Comparison of ENCODE assay signal across 8 cellular contexts in the genomic region with DNA sequence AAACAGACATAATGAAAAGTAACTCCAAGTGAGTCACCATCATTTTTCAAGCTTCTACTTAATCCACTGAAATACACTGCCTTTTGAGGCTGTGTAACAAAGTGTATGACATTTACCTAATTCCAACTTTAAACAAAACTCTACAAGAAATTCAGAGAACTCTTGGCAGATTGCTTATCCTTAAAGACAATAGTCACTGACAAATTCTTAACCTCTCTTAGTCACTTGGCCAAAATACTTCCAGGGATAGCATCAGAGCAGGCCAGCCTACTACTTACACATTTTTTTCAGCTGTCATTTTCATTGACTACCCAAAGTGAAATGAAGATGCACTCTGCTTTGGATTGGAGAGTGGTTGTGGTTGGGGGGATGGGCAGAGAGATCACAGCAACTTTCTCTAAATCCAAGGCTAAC. TPM values are rescaled to one million over a fixed set of nuclear protein-coding genes. Genes with fewer than 3 reads are reported as not detected.
DNase-seq lines count a peak whose midpoint lies in the region; ATAC-seq, FAIRE-seq and TF ChIP-seq lines count a peak whose summit lies in the region.
"Had no signal": no experiment of that assay in that cellular context is flagged by ENCODE, and none has a peak within 500 bp of the region (broad histone marks: within the 10 kb centered on the region; RNA-seq: fewer than 3 reads in every experiment).

No MANE protein-coding gene starts in this region.

- H3K36me3 ChIP-seq in IMR-90 (ENCODE audit: control insufficient read depth, insufficient read depth, low read length) (peaks cover 23% of the 10 kb centered on the region), K562 (ENCODE audit: control insufficient read depth, insufficient read depth, low read length) (no peaks in the 10 kb centered on the region), HepG2 (replicated peaks in 1 of 2; ENCODE audit: control insufficient read depth in 1 of 2, insufficient read depth in 2 of 2, low read length in 2 of 2) (peaks cover 8 to 38% of the 10 kb centered on the region in 2 experiments), tibial artery (peaks cover 0 to 6% (median 0%) of the 10 kb centered on the region in 3 donors)

- H2AFZ ChIP-seq in IMR-90 (replicated peaks; ENCODE audit: low read length, poor library complexity) (no peak overlapping the region), K562 (ENCODE audit: low read depth, low read length) (no peak overlapping the region), HepG2 (ENCODE audit: low read length) (no peak overlapping the region)

- peaks cover 11% of the 10 kb centered on the region for H3K27me3 Mint-ChIP-seq in glutamatergic neuron (ENCODE audit: unreplicated experiment)

- no peak overlapping the region for H2AK9ac ChIP-seq in IMR-90 (replicated peaks; ENCODE audit: low read depth, low read length, poor library complexity)

- H3K4me2 ChIP-seq in IMR-90 (ENCODE audit: low read depth, low read length) (peak overlapping the region; percentile 74), K562 (ENCODE audit: insufficient read depth, low read length) (no peak overlapping the region), HepG2 (ENCODE audit: low read depth, low read length) (peak overlapping the region; percentile 85)

- H2BK5ac ChIP-seq in IMR-90 (ENCODE audit: low read depth, low read length, poor library complexity, severe bottlenecking), result peak overlapping the region; percentile 32

- H3K36me3 Mint-ChIP-seq in glutamatergic neuron (ENCODE audit: unreplicated experiment), result no peaks in the 10 kb centered on the region

- H4K20me1 ChIP-seq in IMR-90 (ENCODE audit: insufficient read depth, low read length) (peaks cover 64% of the 10 kb centered on the region), K562 (replicated peaks; ENCODE audit: control insufficient read depth, insufficient read depth, low read length) (no peaks in the 10 kb centered on the region), HepG2 (ENCODE audit: insufficient read depth, low read length) (peaks cover 51% of the 10 kb centered on the region)

- H3K4me3 Mint-ChIP-seq in glutamatergic neuron (ENCODE audit: unreplicated experiment), result no peak overlapping the region

- H4K8ac ChIP-seq in IMR-90 (ENCODE audit: low read depth in 2 of 2, low read length in 2 of 2), result no peak overlapping the region

- peak; percentile 75 for DNase-seq in IMR-90
- no peak for DNase-seq in K562 (ENCODE audit: extremely low read depth in 1 of 4, low spot score in 3 of 4)
- DNase-seq in HepG2 (ENCODE audit: low spot score), result no peak
- no peak for DNase-seq in tibial artery
- DNase-seq in NCI-H345 treated with DMSO at 0.1 percent for 48 hours (lab: John Stamatoyannopoulos, UW; ENCODE audit: unreplicated experiment), result no peak
- no peak for DNase-seq in glutamatergic neuron
- DNase-seq: NCI-H1105 had no signal

- intact Hi-C loops in IMR-90 (cut with micrococcal nuclease) (no loop called here), K562 (cut with micrococcal nuclease) (no loop called here), HepG2 (cut with micrococcal nuclease; ENCODE audit: unreplicated experiment) (no loop called here), tibial artery (cut with DNase I; ENCODE audit: low total_unique reads) (loop anchor here (10.0 kb wide), 1 partner anchor 269 kb away; no protein-coding TSS in a partner anchor)

- peaks cover 11 to 70% of the 10 kb centered on the region in 2 experiments; a peak in 3 of 4 replicates for H3K79me1 ChIP-seq in IMR-90 (ENCODE audit: low read depth in 1 of 2, low read length in 2 of 2)

- H4K91ac ChIP-seq in IMR-90 (ENCODE audit: insufficient read depth, low read depth, low read length), result no peak overlapping the region

- dilution Hi-C loops in IMR-90 (cut with HindIII; ENCODE audit: low sequenced_read_pairs, unreplicated experiment), result no loop called here

- H3K4me3 ChIP-seq in IMR-90 (ENCODE audit: insufficient read depth, low read depth, low read length) (peak overlapping the region; percentile 27), K562 (no peak overlapping the region), HepG2 (replicated peaks in 1 of 3; ENCODE audit: insufficient read depth in 1 of 3, low read depth in 2 of 3, low read length in 3 of 3) (peak overlapping the region; percentile 51 to 94 (median 92)), tibial artery (peak overlapping the region; percentile 71 to 76)

- H3K9me3 ChIP-seq in IMR-90 (ENCODE audit: control insufficient read depth, insufficient read depth, low read length) (no peaks in the 10 kb centered on the region), K562 (replicated peaks; ENCODE audit: control insufficient read depth, insufficient read depth, low read depth, low read length) (no peaks in the 10 kb centered on the region), HepG2 (ENCODE audit: low read length) (no peaks in the 10 kb centered on the region), tibial artery (no peaks in the 10 kb centered on the region)

- ATAC-seq in IMR-90 (ENCODE audit: low read depth), result no peak
- ATAC-seq in K562, result no peak
- ATAC-seq in HepG2, result no peak
- ATAC-seq in GM18511 (IDR thresholded peaks at IDR 0.05; ENCODE audit: unreplicated experiment), result no peak

- TF ChIP-seq EP300 in K562 (IDR thresholded peaks at IDR 0.05; ENCODE audit: low read length) (no peak), HepG2 (IDR thresholded peaks at IDR 0.05; ENCODE audit: low read depth in 2 of 2, low read length in 2 of 2) (no peak), HepG2 (CRISPR knock-in tag; IDR thresholded peaks at IDR 0.05; ENCODE audit: borderline replicate concordance) (no peak)

- H3K9me1 ChIP-seq in IMR-90 (ENCODE audit: insufficient read depth, low read length), result peaks cover 9% of the 10 kb centered on the region
- no peaks in the 10 kb centered on the region for H3K9me1 ChIP-seq in K562 (ENCODE audit: control insufficient read depth, insufficient read depth, low read length)

- peaks cover 6% of the 10 kb centered on the region for H3K9me3 Mint-ChIP-seq in glutamatergic neuron (ENCODE audit: unreplicated experiment)

- no peak overlapping the region for H3K27ac Mint-ChIP-seq in glutamatergic neuron (ENCODE audit: unreplicated experiment)

- in situ Hi-C loops in IMR-90 (cut with MboI; ENCODE audit: low sequenced_read_pairs), result no loop called here
- in situ Hi-C loops in K562 (cut with MboI), result no loop called here
- in situ Hi-C loops in HepG2 (cut with HindIII; ENCODE audit: extremely low pct_ligation_motif_present, low pct_unique_long_range_greater_than_20kb), result no loop called here

- TF ChIP-seq CTCF in IMR-90 (conservative IDR thresholded peaks at IDR 0.05; ENCODE audit: low read depth, low read length), result no peak
- no peak for TF ChIP-seq CTCF in K562 (IDR thresholded peaks at IDR 0.05 in 2 of 3, conservative IDR thresholded peaks at IDR 0.05 in 1 of 3; ENCODE audit: insufficient read depth in 2 of 3, low read depth in 1 of 3, low read length in 3 of 3)
- no peak for TF ChIP-seq CTCF in HepG2 (CRISPR knock-in tag; IDR thresholded peaks at IDR 0.05)
- TF ChIP-seq CTCF in tibial artery (IDR thresholded peaks at IDR 0.05), result no peak
- TF ChIP-seq CTCF in glutamatergic neuron (IDR thresholded peaks at IDR 0.05; ENCODE audit: partially characterized antibody, unreplicated experiment), result no peak

- H3K56ac ChIP-seq in IMR-90 (ENCODE audit: extremely low read depth, insufficient read depth, low read length), result no peak overlapping the region

- H3K79me2 ChIP-seq in K562 (ENCODE audit: control insufficient read depth, insufficient read depth, low read length) (no peaks in the 10 kb centered on the region), HepG2 (ENCODE audit: insufficient read depth, low read length) (peaks cover 85% of the 10 kb centered on the region)

- CTCF ChIA-PET in IMR-90 (lab: Yijun Ruan, JAX) (interaction anchor here (0.6 kb wide), 2 partner anchors 85 to 88 kb away, joined by 5 to 9 read pairs; no protein-coding TSS in a partner anchor), K562 (lab: Yijun Ruan, JAX; ENCODE audit: low intra/inter-chr PET ratio) (no interaction called here), HepG2 (lab: Yijun Ruan, JAX; ENCODE audit: low intra/inter-chr PET ratio, low total read pairs) (no interaction called here)

- peak overlapping the region; percentile 10; the same call in 1 of the 2 replicates for H2AK5ac ChIP-seq in IMR-90 (ENCODE audit: low read depth, low read length)

- H3K4ac ChIP-seq in IMR-90 (ENCODE audit: low read depth, low read length), result no peak overlapping the region; the same call in 1 of the 2 replicates

- 0 out of 2 replicates have a peak overlapping the region, but pooled peaks have one; percentile 27 for H3K14ac ChIP-seq in IMR-90 (replicated peaks; ENCODE audit: low read depth, low read length)

- TF ChIP-seq POLR2A in IMR-90 (IDR thresholded peaks at IDR 0.05; ENCODE audit: low read depth, low read length), result no peak
- TF ChIP-seq POLR2A in K562 (conservative IDR thresholded peaks at IDR 0.05), result no peak
- no peak for TF ChIP-seq POLR2A in HepG2 (IDR thresholded peaks at IDR 0.05; ENCODE audit: insufficient read depth in 1 of 2, low read depth in 2 of 2, low read length in 2 of 2)

- H3K9ac ChIP-seq in IMR-90 (ENCODE audit: low read depth, low read length) (no peak overlapping the region), K562 (ENCODE audit: insufficient read depth in 1 of 2, low read depth in 2 of 2, low read length in 2 of 2) (no peak overlapping the region), HepG2 (ENCODE audit: insufficient read depth, low read depth, low read length) (peak overlapping the region; percentile 63)

- H2BK20ac ChIP-seq in IMR-90 (ENCODE audit: low read depth, low read length), result no peak overlapping the region

- H3K18ac ChIP-seq in IMR-90 (ENCODE audit: low read depth, low read length), result no peak overlapping the region

- TF ChIP-seq RAD21 in IMR-90 (IDR thresholded peaks at IDR 0.05; ENCODE audit: low read length), result no peak
- no peak for TF ChIP-seq RAD21 in K562 (CRISPR knock-in tag; conservative IDR thresholded peaks at IDR 0.05 in 1 of 2, IDR thresholded peaks at IDR 0.05 in 1 of 2)
- TF ChIP-seq RAD21 in HepG2 (CRISPR knock-in tag; IDR thresholded peaks at IDR 0.05), result no peak

- H3K27ac ChIP-seq in IMR-90 (ENCODE audit: insufficient read depth, low read length) (no peak overlapping the region), K562 (ENCODE audit: extremely low read depth, low read depth, low read length) (no peak overlapping the region), HepG2 (ENCODE audit: extremely low read length, insufficient read depth, low read length) (peak overlapping the region; percentile 63), tibial artery (peak overlapping the region; percentile 96 to 98)

- no peak overlapping the region for H2BK120ac ChIP-seq in IMR-90 (ENCODE audit: low read depth, low read length)

- H3K27me3 ChIP-seq in IMR-90 (ENCODE audit: control insufficient read depth, insufficient read depth, low read length) (no peaks in the 10 kb centered on the region), K562 (ENCODE audit: control insufficient read depth in 2 of 2, insufficient read depth in 2 of 2, low read length in 2 of 2) (peaks cover 0 to 20% of the 10 kb centered on the region in 2 experiments; a peak in 2 of 5 replicates), HepG2 (ENCODE audit: control insufficient read depth in 1 of 2, insufficient read depth in 2 of 2, low read length in 2 of 2) (no peaks in the 10 kb centered on the region; a peak in 1 of 5 replicates), tibial artery (no peaks in the 10 kb centered on the region)

- H3K4me1 ChIP-seq in IMR-90 (ENCODE audit: control insufficient read depth, insufficient read depth, low read length), result peaks cover 7% of the 10 kb centered on the region
- peaks cover 0 to 5% of the 10 kb centered on the region in 2 experiments; a peak in 2 of 5 replicates for H3K4me1 ChIP-seq in K562 (replicated peaks in 1 of 2; ENCODE audit: control insufficient read depth in 2 of 2, insufficient read depth in 2 of 2, low read length in 2 of 2)
- H3K4me1 ChIP-seq in HepG2 (ENCODE audit: insufficient read depth, low read length), result peaks cover 61% of the 10 kb centered on the region
- peaks cover 0 to 75% (median 38%) of the 10 kb centered on the region in 4 donors for H3K4me1 ChIP-seq in tibial artery

- POLR2A ChIA-PET in IMR-90 (lab: Charles Lee; ENCODE audit: unreplicated experiment) (no interaction called here), K562 (lab: Yijun Ruan, JAX) (no interaction called here), HepG2 (lab: Yijun Ruan, JAX) (interaction anchor here (1.0 to 3.2 kb wide), 5 partner anchors 8 to 44 kb away, joined by 3 to 15 read pairs (median 3); no protein-coding TSS in a partner anchor)

- H4K5ac ChIP-seq in IMR-90 (ENCODE audit: low read depth, low read length), result no peak overlapping the region

- H3K4me1 Mint-ChIP-seq in glutamatergic neuron (ENCODE audit: low read depth, unreplicated experiment), result peaks cover 6% of the 10 kb centered on the region

- no peak overlapping the region for H3K23ac ChIP-seq in IMR-90 (ENCODE audit: low read depth, low read length)

- no TSS peak for BruUV-seq in IMR-90 (replicated peaks; lab: Mats Ljungman, UMichigan)
- BruUV-seq in K562 (replicated peaks; lab: Mats Ljungman, UMichigan), result no TSS peak
- BruUV-seq in HepG2 (replicated peaks; lab: Mats Ljungman, UMichigan), result no TSS peak

- H2BK15ac ChIP-seq in IMR-90 (ENCODE audit: low read depth, low read length), result no peak overlapping the region

- peak; percentile 66 for FAIRE-seq in K562 (lab: Jason Lieb, UNC)
- no peak for FAIRE-seq in HepG2 (lab: Jason Lieb, UNC)

RNA-seq across cellular contexts. Expression of gene WWTR1, which starts 3.6 kb away (rescaled TPM):
- total RNA-seq in IMR-90 (2012; rRNA removed), result 30.3 and 38.9 TPM in 2 replicates
- 65.3 and 66.9 TPM in 2 replicates for polyA plus RNA-seq in IMR-90 (2012; rRNA removed)
- polyA plus RNA-seq in IMR-90 (2012; cell fraction: cytosol; rRNA removed), result 31.8 and 59.9 TPM in 2 replicates
- 53.5 and 83.5 TPM in 2 replicates for polyA plus RNA-seq in IMR-90 (2012; cell fraction: nucleus; rRNA removed; ENCODE audit: low replicate concordance)
- total RNA-seq in K562 (2011; cell fraction: chromatin; rRNA removed; ENCODE audit: low replicate concordance), result 0.12 and 0.44 TPM in 2 replicates
- not detected in 2 replicates for total RNA-seq in K562 (2011; cell fraction: nucleolus; rRNA removed)
- total RNA-seq in K562 (2011; cell fraction: nucleoplasm; rRNA removed), result 0.66 TPM in 1 of 2 replicates, not detected in the other
- 0.05 TPM in 1 of 2 replicates, not detected in the other for total RNA-seq in K562 (2014; rRNA removed)
- total RNA-seq in K562 (2014; rRNA removed; fragmentation: Illumina TruSeq; extraction: Trizol), result 0.06 and 0.22 TPM in 2 replicates
- total RNA-seq in K562 (2015; rRNA removed; fragmentation: Illumina TruSeq; extraction: Trizol), result 0.04 TPM in 1 of 2 replicates, not detected in the other
- total RNA-seq in K562 (2021), result 0.47 and 0.60 TPM in 2 replicates
- polyA plus RNA-seq in K562 (2011; rRNA removed), result 0.32 and 0.89 TPM in 2 replicates
- polyA plus RNA-seq in K562 (2011; cell fraction: cytosol; rRNA removed), result 0.52 and 0.94 TPM in 2 replicates
- polyA plus RNA-seq in K562 (2011; cell fraction: nucleus; rRNA removed), result 0.45 and 0.78 TPM in 2 replicates
- polyA plus RNA-seq in K562 (2012), result 0.14 and 0.21 TPM in 2 replicates
- 0.06 and 0.21 TPM in 2 replicates for polyA plus RNA-seq in K562 (2014; fragmentation: Illumina TruSeq; extraction: Trizol)
- polyA plus RNA-seq in K562 (2014; fragmentation: Nextera tagmentation; extraction: Ambion mirVana), result 1 to 10 TPM in 1 of 2 experiments, under 1 TPM in 1; 0.62 to 1.4 TPM
- polyA plus RNA-seq in K562 (2014; rRNA removed), result 0.34 and 1.5 TPM in 2 replicates
- polyA minus RNA-seq in K562 (2011; rRNA and poly(A)+ RNA removed), result 0.72 and 1.5 TPM in 2 replicates
- 1.1 and 2.0 TPM in 2 replicates for polyA minus RNA-seq in K562 (2011; cell fraction: cytosol; rRNA and poly(A)+ RNA removed)
- polyA minus RNA-seq in K562 (2011; cell fraction: nucleus; rRNA and poly(A)+ RNA removed), result 0.67 and 1.2 TPM in 2 replicates
- 19.7 and 27.0 TPM in 2 replicates for total RNA-seq in HepG2 (2016; rRNA removed; fragmentation: Illumina TruSeq; extraction: Trizol)
- total RNA-seq in HepG2 (2016; cell fraction: cytosol; rRNA removed; fragmentation: Illumina TruSeq; extraction: Trizol; ENCODE audit: low read depth), result 3.0 and 4.5 TPM in 2 replicates
- 18.2 and 25.1 TPM in 2 replicates for total RNA-seq in HepG2 (2016; cell fraction: insoluble cytoplasmic fraction; rRNA removed; fragmentation: Illumina TruSeq; extraction: Trizol)
- total RNA-seq in HepG2 (2016; cell fraction: membrane; rRNA removed; fragmentation: Illumina TruSeq; extraction: Trizol), result 11.0 and 11.7 TPM in 2 replicates
- total RNA-seq in HepG2 (2016; cell fraction: nucleus; rRNA removed; fragmentation: Illumina TruSeq; extraction: Trizol), result 22.2 and 23.3 TPM in 2 replicates
- polyA plus RNA-seq in HepG2 (2011; rRNA removed), result 105 and 139 TPM in 2 replicates
- polyA plus RNA-seq in HepG2 (2011; cell fraction: cytosol; rRNA removed), result 87.9 and 94.0 TPM in 2 replicates
- polyA plus RNA-seq in HepG2 (2011; cell fraction: nucleus; rRNA removed), result 104 and 133 TPM in 2 replicates
- 75.0 and 83.3 TPM in 2 replicates for polyA plus RNA-seq in HepG2 (2012)
- 5.5 and 5.7 TPM in 2 replicates for polyA plus RNA-seq in HepG2 (2016; cell fraction: cytosol; fragmentation: Illumina TruSeq; extraction: Trizol; ENCODE audit: low read depth)
- 54.5 and 55.7 TPM in 2 replicates for polyA plus RNA-seq in HepG2 (2016; cell fraction: insoluble cytoplasmic fraction; fragmentation: Illumina TruSeq; extraction: Trizol; ENCODE audit: low read depth)
- polyA plus RNA-seq in HepG2 (2016; cell fraction: membrane; fragmentation: Illumina TruSeq; extraction: Trizol; ENCODE audit: low read depth), result 11.1 and 12.3 TPM in 2 replicates
- polyA plus RNA-seq in HepG2 (2016; cell fraction: nucleus; fragmentation: Illumina TruSeq; extraction: Trizol; ENCODE audit: insufficient read depth, low read depth), result 38.7 and 40.5 TPM in 2 replicates
- 71.2 and 129 TPM in 2 replicates for polyA minus RNA-seq in HepG2 (2011; rRNA and poly(A)+ RNA removed; ENCODE audit: low replicate concordance)
- 90.2 and 115 TPM in 2 replicates for polyA minus RNA-seq in HepG2 (2011; cell fraction: cytosol; rRNA and poly(A)+ RNA removed)
- polyA minus RNA-seq in HepG2 (2011; cell fraction: nucleus; rRNA and poly(A)+ RNA removed), result 131 and 167 TPM in 2 replicates
- 2.3 TPM for total RNA-seq in glutamatergic neuron (ENCODE audit: unreplicated experiment)

Comparison
In these comparisons a context has a peak if more than half of its experiments do, and no peak if none do; other contexts are left out.
1. H3K27ac ChIP-seq: peak in HepG2 (single experiment) and tibial artery (2 of 2); none in IMR-90 (single experiment) and K562 (single experiment).